In genomic region chr17:32541640-32542039, GRCh38 we compare ENCODE assay signal across 13 cellular contexts. TPM values are rescaled to one million over a fixed set of nuclear protein-coding genes. Genes with fewer than 3 reads are reported as not detected.
DNase-seq lines count a peak whose midpoint lies in the region; ATAC-seq and TF ChIP-seq lines count a peak whose summit lies in the region.
"Had no signal": no experiment of that assay in that cellular context is flagged by ENCODE, and none has a peak within 500 bp of the region (broad histone marks: within the 10 kb centered on the region; RNA-seq: fewer than 3 reads in every experiment).

No MANE protein-coding gene starts in this region.

- peaks cover 33% of the 10 kb centered on the region for H3K4me1 ChIP-seq in GM23338 (ENCODE audit: insufficient read depth)
- no peaks in the 10 kb centered on the region for H3K4me1 ChIP-seq in neural progenitor cell

- H3K4me1 Mint-ChIP-seq in GM23338 (peaks cover 35% of the 10 kb centered on the region), brain (peaks cover 48% of the 10 kb centered on the region), neural progenitor cell (peaks cover 21% of the 10 kb centered on the region)

- DNase-seq in GM23338 (ENCODE audit: low spot score) (peak; percentile 57), iPS-NIHi11 (ENCODE audit: low spot score) (peak; percentile 37), neural progenitor cell (ENCODE audit: low spot score) (no peak), NCI-H2107 treated with DMSO at 0.1 percent for 48 hours (lab: John Stamatoyannopoulos, UW; ENCODE audit: unreplicated experiment) (no peak), HEK293T (ENCODE audit: extremely low spot score) (no peak)
- DNase-seq in activated T-cell treated with anti-CD3 and anti-CD28 coated beads, Interleukin-2, amount 50 U/mL, for 48 hours, result no peak
- DNase-seq: 8988T, AML-193, DMS53, GF-D8, HCEC 1CT had no signal

- H3K4me2 ChIP-seq in GM23338 (peak overlapping the region; percentile 50), neural progenitor cell (no peak overlapping the region)
- H3K4me2 ChIP-seq: BLaER1 had no signal

- CTCF ChIA-PET in HEK293T (lab: Yijun Ruan, JAX), result interaction anchor here (1.0 kb wide), 1 partner anchor 9 kb away, joined by 3 read pairs; no protein-coding TSS in a partner anchor

- POLR2A ChIA-PET in HEK293T (lab: Yijun Ruan, JAX), result no interaction called here

- no peaks in the 10 kb centered on the region for H3K9me2 ChIP-seq in GM23338 (ENCODE audit: insufficient read depth)

- H3K27ac ChIP-seq in GM23338 (ENCODE audit: low read depth), result peak overlapping the region; percentile 51; the same call in 1 of the 2 replicates
- no peak overlapping the region for H3K27ac ChIP-seq in neural progenitor cell
- H3K27ac ChIP-seq: BLaER1 had no signal

- TF ChIP-seq CTCF in GM23338 (conservative IDR thresholded peaks at IDR 0.05; ENCODE audit: low read depth in 2 of 2) (no peak), brain (conservative IDR thresholded peaks at IDR 0.05) (no peak), neural progenitor cell (IDR thresholded peaks at IDR 0.05) (no peak)

- H3K4me3 Mint-ChIP-seq in GM23338 (no peak overlapping the region), brain (no peak overlapping the region), neural progenitor cell (no peak overlapping the region)

- H3F3A ChIP-seq in GM23338 (replicated peaks; ENCODE audit: low read depth), result no peaks in the 10 kb centered on the region
- H3F3A ChIP-seq in neural progenitor cell (ENCODE audit: low read depth), result peaks cover 12% of the 10 kb centered on the region

- H3K27me3 ChIP-seq in GM23338 (ENCODE audit: insufficient read depth) (no peaks in the 10 kb centered on the region), neural progenitor cell (no peaks in the 10 kb centered on the region)
- H3K27me3 ChIP-seq: BLaER1 had no signal

- no peak overlapping the region for H3K9ac ChIP-seq in neural progenitor cell
- H3K9ac ChIP-seq: BLaER1 had no signal

- H3K27me3 Mint-ChIP-seq in GM23338 (ENCODE audit: insufficient read depth, low read depth, poor library complexity) (peaks cover 4% of the 10 kb centered on the region), brain (no peaks in the 10 kb centered on the region), neural progenitor cell (ENCODE audit: insufficient read depth, low read depth) (peaks cover 2% of the 10 kb centered on the region)

- H3K36me3 Mint-ChIP-seq in GM23338 (ENCODE audit: low read depth) (peaks cover 9% of the 10 kb centered on the region), brain (peaks cover 18% of the 10 kb centered on the region), neural progenitor cell (peaks cover 1% of the 10 kb centered on the region)

- H3K4me3 ChIP-seq in GM23338, result no peak overlapping the region
- no peak overlapping the region for H3K4me3 ChIP-seq in neural progenitor cell
- H3K4me3 ChIP-seq: BLaER1 had no signal

- H3K27ac Mint-ChIP-seq in GM23338, result no peak overlapping the region
- peak overlapping the region; percentile 19 to 85 (median 77) for H3K27ac Mint-ChIP-seq in brain
- peak overlapping the region; percentile 43 for H3K27ac Mint-ChIP-seq in neural progenitor cell

- H3K9me3 Mint-ChIP-seq in GM23338 (peaks cover 5% of the 10 kb centered on the region; the same call in 2 of the 3 replicates), brain (peaks cover 11 to 18% (median 12%) of the 10 kb centered on the region in 5 experiments), neural progenitor cell (peaks cover 2% of the 10 kb centered on the region)

- H3K9me3 ChIP-seq in neural progenitor cell (ENCODE audit: low read depth), result no peaks in the 10 kb centered on the region
- H3K9me3 ChIP-seq: BLaER1 had no signal

- ATAC-seq in GM23338, result peak; percentile 82

- H2AFZ ChIP-seq in GM23338 (no peak overlapping the region), neural progenitor cell (replicated peaks) (peak overlapping the region; percentile 68)

- no peaks in the 10 kb centered on the region for H3K36me3 ChIP-seq in GM23338 (ENCODE audit: insufficient read depth)
- H3K36me3 ChIP-seq in neural progenitor cell, result no peaks in the 10 kb centered on the region
- H3K36me3 ChIP-seq: BLaER1 had no signal

- no peaks in the 10 kb centered on the region for H4K20me1 ChIP-seq in GM23338 (replicated peaks; ENCODE audit: insufficient read depth)
- no peaks in the 10 kb centered on the region for H4K20me1 ChIP-seq in neural progenitor cell (ENCODE audit: low read depth)
- H4K20me1 ChIP-seq: BLaER1 had no signal

- H3K79me2 ChIP-seq in GM23338 (replicated peaks; ENCODE audit: insufficient read depth) (no peaks in the 10 kb centered on the region), neural progenitor cell (ENCODE audit: low read depth) (no peaks in the 10 kb centered on the region)

TF ChIP-seq in GM23338, 12 proteins besides CTCF, POLR2A, EP300 and RAD21 (continues in another document):
- TF ChIP-seq JUNB (IDR thresholded peaks at IDR 0.05; ENCODE audit: unreplicated experiment) (no peak), CREB1 (CRISPR knock-in tag; IDR thresholded peaks at IDR 0.05; ENCODE audit: low read depth) (no peak)
- TF ChIP-seq, protein P1, sequence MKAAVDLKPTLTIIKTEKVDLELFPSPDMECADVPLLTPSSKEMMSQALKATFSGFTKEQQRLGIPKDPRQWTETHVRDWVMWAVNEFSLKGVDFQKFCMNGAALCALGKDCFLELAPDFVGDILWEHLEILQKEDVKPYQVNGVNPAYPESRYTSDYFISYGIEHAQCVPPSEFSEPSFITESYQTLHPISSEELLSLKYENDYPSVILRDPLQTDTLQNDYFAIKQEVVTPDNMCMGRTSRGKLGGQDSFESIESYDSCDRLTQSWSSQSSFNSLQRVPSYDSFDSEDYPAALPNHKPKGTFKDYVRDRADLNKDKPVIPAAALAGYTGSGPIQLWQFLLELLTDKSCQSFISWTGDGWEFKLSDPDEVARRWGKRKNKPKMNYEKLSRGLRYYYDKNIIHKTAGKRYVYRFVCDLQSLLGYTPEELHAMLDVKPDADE (IDR thresholded peaks at IDR 0.05), result no peak

TF ChIP-seq in HEK293T, 16 proteins besides CTCF, POLR2A, EP300 and RAD21:
- TF ChIP-seq SP1 (IDR thresholded peaks at IDR 0.05) (no peak), PKNOX1 (IDR thresholded peaks at IDR 0.05) (no peak), ZNF384 (IDR thresholded peaks at IDR 0.05) (no peak), BHLHE40 (IDR thresholded peaks at IDR 0.05; ENCODE audit: borderline replicate concordance) (no peak), SUZ12 (IDR thresholded peaks at IDR 0.05) (no peak), FOXK2 (IDR thresholded peaks at IDR 0.05) (no peak), HDGF (IDR thresholded peaks at IDR 0.05; ENCODE audit: borderline replicate concordance) (no peak), FOXA1 (IDR thresholded peaks at IDR 0.05) (no peak), CTBP1 (IDR thresholded peaks at IDR 0.05; ENCODE audit: borderline replicate concordance) (no peak), TARDBP (IDR thresholded peaks at IDR 0.05) (no peak), LEF1 (IDR thresholded peaks at IDR 0.05; ENCODE audit: borderline replicate concordance) (no peak)

RNA-seq across cellular contexts. Expression of gene CDK5R1, which starts 54.8 kb away (rescaled TPM):
- total RNA-seq in GM23338 (2014; rRNA removed; shearing (Covaris generic)), result 8.7 and 11.6 TPM in 2 replicates
- polyA plus RNA-seq in GM23338 (2016; fragmentation: Nextera tagmentation; extraction: Ambion mirVana) (4.0 and 4.1 TPM in 2 replicates), brain (ENCODE audit: insufficient read depth, low read depth, low replicate concordance) (71.1 TPM)
- total RNA-seq in neural progenitor cell (ENCODE audit: low replicate concordance), result 6.9 and 8.8 TPM in 2 replicates

Comparison
In these comparisons a context has a peak if more than half of its experiments do, and no peak if none do; other contexts are left out.
1. DNase-seq: peak in GM23338 (single experiment) and iPS-NIHi11 (single experiment); none in neural progenitor cell (single experiment), NCI-H2107 treated with DMSO at 0.1 percent for 48 hours (single experiment), activated T-cell treated with anti-CD3 and anti-CD28 coated beads, Interleukin-2, amount 50 U/mL, for 48 hours (0 of 2) and HEK293T (single experiment).